In the genomic region with DNA sequence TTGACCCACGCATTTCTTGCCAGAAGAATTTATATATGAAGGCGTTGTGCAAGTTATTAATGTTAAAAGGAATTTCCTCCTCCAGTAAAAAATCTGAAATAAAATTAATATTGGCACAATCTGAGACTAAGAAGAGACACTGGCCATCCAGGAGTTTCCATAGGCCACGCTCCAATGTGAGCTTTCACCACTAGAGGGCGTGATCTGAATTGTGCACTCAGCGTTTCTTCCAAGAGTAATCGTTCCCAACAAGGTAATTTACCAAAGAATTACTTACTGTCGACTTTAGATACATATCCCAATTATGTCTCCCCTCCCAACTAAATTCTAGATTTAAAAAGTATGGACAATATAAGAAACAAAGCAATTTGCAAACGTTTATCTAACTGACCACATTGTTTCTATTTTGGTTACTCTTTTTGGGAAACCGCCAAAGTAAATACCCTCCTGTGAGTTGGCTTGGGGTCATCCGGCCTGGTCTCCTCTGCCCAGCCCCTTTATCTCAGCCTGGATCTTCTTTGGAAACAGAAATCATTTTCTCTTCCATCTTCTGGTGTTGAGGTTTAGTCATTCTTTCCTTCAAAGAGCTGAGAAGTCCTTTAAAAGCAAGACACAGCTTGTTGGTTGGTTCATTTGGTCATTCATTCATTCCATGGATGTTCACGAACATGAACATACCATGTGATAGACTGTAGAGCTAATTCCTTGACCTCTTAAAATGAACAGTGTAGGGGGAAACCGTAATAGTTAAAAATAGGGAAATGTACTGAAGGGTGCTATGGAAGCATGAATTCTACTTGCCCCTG, we compare ENCODE assay signal across 1 cellular context.
TF ChIP-seq lines count a peak whose summit lies in the region.

No MANE protein-coding gene starts in this region.

TF ChIP-seq in K562, 482 proteins besides CTCF, POLR2A, EP300 and RAD21 (continued from another document and continues in another):
- no peak for TF ChIP-seq CXXC5 (CRISPR knock-in tag; IDR thresholded peaks at IDR 0.05)
- TF ChIP-seq, protein P1, sequence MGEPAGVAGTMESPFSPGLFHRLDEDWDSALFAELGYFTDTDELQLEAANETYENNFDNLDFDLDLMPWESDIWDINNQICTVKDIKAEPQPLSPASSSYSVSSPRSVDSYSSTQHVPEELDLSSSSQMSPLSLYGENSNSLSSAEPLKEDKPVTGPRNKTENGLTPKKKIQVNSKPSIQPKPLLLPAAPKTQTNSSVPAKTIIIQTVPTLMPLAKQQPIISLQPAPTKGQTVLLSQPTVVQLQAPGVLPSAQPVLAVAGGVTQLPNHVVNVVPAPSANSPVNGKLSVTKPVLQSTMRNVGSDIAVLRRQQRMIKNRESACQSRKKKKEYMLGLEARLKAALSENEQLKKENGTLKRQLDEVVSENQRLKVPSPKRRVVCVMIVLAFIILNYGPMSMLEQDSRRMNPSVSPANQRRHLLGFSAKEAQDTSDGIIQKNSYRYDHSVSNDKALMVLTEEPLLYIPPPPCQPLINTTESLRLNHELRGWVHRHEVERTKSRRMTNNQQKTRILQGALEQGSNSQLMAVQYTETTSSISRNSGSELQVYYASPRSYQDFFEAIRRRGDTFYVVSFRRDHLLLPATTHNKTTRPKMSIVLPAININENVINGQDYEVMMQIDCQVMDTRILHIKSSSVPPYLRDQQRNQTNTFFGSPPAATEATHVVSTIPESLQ (CRISPR knock-in tag; IDR thresholded peaks at IDR 0.05), result no peak
- no peak for TF ChIP-seq NR2C2 (CRISPR knock-in tag; IDR thresholded peaks at IDR 0.05)
- peak; percentile 53; the same call in 1 of the 2 replicates for TF ChIP-seq NR2C2 (tag; IDR thresholded peaks at IDR 0.05)
- TF ChIP-seq E2F3 (CRISPR knock-in tag; IDR thresholded peaks at IDR 0.05), result no peak
- TF ChIP-seq ZKSCAN3 (CRISPR knock-in tag; IDR thresholded peaks at IDR 0.05), result no peak
- TF ChIP-seq MAFK (IDR thresholded peaks at IDR 0.05; ENCODE audit: low read length), result peak; percentile 84
- peak; percentile 42; the same call in 1 of the 2 replicates for TF ChIP-seq CC2D1A (IDR thresholded peaks at IDR 0.05)
- TF ChIP-seq, protein P2, sequence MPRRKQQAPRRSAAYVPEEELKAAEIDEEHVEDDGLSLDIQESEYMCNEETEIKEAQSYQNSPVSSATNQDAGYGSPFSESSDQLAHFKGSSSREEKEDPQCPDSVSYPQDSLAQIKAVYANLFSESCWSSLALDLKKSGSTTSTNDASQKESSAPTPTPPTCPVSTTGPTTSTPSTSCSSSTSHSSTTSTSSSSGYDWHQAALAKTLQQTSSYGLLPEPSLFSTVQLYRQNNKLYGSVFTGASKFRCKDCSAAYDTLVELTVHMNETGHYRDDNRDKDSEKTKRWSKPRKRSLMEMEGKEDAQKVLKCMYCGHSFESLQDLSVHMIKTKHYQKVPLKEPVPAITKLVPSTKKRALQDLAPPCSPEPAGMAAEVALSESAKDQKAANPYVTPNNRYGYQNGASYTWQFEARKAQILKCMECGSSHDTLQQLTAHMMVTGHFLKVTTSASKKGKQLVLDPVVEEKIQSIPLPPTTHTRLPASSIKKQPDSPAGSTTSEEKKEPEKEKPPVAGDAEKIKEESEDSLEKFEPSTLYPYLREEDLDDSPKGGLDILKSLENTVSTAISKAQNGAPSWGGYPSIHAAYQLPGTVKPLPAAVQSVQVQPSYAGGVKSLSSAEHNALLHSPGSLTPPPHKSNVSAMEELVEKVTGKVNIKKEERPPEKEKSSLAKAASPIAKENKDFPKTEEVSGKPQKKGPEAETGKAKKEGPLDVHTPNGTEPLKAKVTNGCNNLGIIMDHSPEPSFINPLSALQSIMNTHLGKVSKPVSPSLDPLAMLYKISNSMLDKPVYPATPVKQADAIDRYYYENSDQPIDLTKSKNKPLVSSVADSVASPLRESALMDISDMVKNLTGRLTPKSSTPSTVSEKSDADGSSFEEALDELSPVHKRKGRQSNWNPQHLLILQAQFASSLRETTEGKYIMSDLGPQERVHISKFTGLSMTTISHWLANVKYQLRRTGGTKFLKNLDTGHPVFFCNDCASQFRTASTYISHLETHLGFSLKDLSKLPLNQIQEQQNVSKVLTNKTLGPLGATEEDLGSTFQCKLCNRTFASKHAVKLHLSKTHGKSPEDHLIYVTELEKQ (CRISPR knock-in tag; IDR thresholded peaks at IDR 0.05), result no peak
- TF ChIP-seq STAT5A (IDR thresholded peaks at IDR 0.05; ENCODE audit: borderline replicate concordance, low read length), result no peak
- peak; percentile 89 for TF ChIP-seq MAFG (tag; conservative IDR thresholded peaks at IDR 0.05)
- TF ChIP-seq, protein P3, sequence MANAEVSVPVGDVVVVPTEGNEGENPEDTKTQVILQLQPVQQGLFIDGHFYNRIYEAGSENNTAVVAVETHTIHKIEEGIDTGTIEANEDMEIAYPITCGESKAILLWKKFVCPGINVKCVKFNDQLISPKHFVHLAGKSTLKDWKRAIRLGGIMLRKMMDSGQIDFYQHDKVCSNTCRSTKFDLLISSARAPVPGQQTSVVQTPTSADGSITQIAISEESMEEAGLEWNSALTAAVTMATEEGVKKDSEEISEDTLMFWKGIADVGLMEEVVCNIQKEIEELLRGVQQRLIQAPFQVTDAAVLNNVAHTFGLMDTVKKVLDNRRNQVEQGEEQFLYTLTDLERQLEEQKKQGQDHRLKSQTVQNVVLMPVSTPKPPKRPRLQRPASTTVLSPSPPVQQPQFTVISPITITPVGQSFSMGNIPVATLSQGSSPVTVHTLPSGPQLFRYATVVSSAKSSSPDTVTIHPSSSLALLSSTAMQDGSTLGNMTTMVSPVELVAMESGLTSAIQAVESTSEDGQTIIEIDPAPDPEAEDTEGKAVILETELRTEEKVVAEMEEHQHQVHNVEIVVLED (CRISPR knock-in tag; IDR thresholded peaks at IDR 0.05), result no peak
- TF ChIP-seq, protein P4, sequence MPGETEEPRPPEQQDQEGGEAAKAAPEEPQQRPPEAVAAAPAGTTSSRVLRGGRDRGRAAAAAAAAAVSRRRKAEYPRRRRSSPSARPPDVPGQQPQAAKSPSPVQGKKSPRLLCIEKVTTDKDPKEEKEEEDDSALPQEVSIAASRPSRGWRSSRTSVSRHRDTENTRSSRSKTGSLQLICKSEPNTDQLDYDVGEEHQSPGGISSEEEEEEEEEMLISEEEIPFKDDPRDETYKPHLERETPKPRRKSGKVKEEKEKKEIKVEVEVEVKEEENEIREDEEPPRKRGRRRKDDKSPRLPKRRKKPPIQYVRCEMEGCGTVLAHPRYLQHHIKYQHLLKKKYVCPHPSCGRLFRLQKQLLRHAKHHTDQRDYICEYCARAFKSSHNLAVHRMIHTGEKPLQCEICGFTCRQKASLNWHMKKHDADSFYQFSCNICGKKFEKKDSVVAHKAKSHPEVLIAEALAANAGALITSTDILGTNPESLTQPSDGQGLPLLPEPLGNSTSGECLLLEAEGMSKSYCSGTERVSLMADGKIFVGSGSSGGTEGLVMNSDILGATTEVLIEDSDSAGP (CRISPR knock-in tag; IDR thresholded peaks at IDR 0.05), result no peak
- no peak for TF ChIP-seq ESRRA (IDR thresholded peaks at IDR 0.05; ENCODE audit: borderline replicate concordance, low read depth)
- no peak for TF ChIP-seq HMG20B (CRISPR knock-in tag; IDR thresholded peaks at IDR 0.05)
- TF ChIP-seq GATAD2A (IDR thresholded peaks at IDR 0.05), result no peak
- TF ChIP-seq LEF1 (IDR thresholded peaks at IDR 0.05), result peak; percentile 51; the same call in 1 of the 2 replicates
- peak; percentile 88 for TF ChIP-seq MEF2A (IDR thresholded peaks at IDR 0.05; ENCODE audit: control insufficient read depth, low read depth, low read length)
- 0 out of 4 replicates have a peak, but pooled peaks of 1 of the 2 experiments have one; percentile 31 for TF ChIP-seq FOXK2 (conservative IDR thresholded peaks at IDR 0.05 in 1 of 2, IDR thresholded peaks at IDR 0.05 in 1 of 2; ENCODE audit: low read depth in 2 of 2)
- TF ChIP-seq GATAD2B (IDR thresholded peaks at IDR 0.05; ENCODE audit: borderline replicate concordance), result no peak
- TF ChIP-seq TRIM28 (IDR thresholded peaks at IDR 0.05), result no peak
- no peak for TF ChIP-seq RFX7 (CRISPR knock-in tag; IDR thresholded peaks at IDR 0.05)
- TF ChIP-seq CBFA2T3 (IDR thresholded peaks at IDR 0.05), result peak; percentile 77
- TF ChIP-seq, protein P5, sequence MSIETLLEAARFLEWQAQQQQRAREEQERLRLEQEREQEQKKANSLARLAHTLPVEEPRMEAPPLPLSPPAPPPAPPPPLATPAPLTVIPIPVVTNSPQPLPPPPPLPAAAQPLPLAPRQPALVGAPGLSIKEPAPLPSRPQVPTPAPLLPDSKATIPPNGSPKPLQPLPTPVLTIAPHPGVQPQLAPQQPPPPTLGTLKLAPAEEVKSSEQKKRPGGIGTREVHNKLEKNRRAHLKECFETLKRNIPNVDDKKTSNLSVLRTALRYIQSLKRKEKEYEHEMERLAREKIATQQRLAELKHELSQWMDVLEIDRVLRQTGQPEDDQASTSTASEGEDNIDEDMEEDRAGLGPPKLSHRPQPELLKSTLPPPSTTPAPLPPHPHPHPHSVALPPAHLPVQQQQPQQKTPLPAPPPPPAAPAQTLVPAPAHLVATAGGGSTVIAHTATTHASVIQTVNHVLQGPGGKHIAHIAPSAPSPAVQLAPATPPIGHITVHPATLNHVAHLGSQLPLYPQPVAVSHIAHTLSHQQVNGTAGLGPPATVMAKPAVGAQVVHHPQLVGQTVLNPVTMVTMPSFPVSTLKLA (conservative IDR thresholded peaks at IDR 0.05), result peak; percentile 26 to 47; a peak in 1 of 4 replicates
- no peak for TF ChIP-seq JUND (IDR thresholded peaks at IDR 0.05; ENCODE audit: borderline replicate concordance, low read depth, low read length)
- no peak for TF ChIP-seq JUND (tag; IDR thresholded peaks at IDR 0.05; ENCODE audit: borderline replicate concordance, low read depth, low read length)
- TF ChIP-seq TFAM (CRISPR knock-in tag; conservative IDR thresholded peaks at IDR 0.05), result no peak
- 0 out of 4 replicates have a peak, but pooled peaks of 1 of the 2 experiments have one; percentile 10 for TF ChIP-seq MAZ (CRISPR knock-in tag; conservative IDR thresholded peaks at IDR 0.05 in 1 of 2, IDR thresholded peaks at IDR 0.05 in 1 of 2)
- TF ChIP-seq NCOA1 (IDR thresholded peaks at IDR 0.05; ENCODE audit: low read depth), result 0 out of 2 replicates have a peak, but pooled peaks have one; percentile 47
- TF ChIP-seq, protein P6, sequence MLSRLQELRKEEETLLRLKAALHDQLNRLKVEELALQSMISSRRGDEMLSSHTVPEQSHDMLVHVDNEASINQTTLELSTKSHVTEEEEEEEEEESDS (CRISPR knock-in tag; IDR thresholded peaks at IDR 0.05), result no peak
- TF ChIP-seq FOXJ2 (tag; IDR thresholded peaks at IDR 0.05), result peak; percentile 72
- TF ChIP-seq SMARCA4 (IDR thresholded peaks at IDR 0.05), result peak; percentile 84
- TF ChIP-seq, protein P7, sequence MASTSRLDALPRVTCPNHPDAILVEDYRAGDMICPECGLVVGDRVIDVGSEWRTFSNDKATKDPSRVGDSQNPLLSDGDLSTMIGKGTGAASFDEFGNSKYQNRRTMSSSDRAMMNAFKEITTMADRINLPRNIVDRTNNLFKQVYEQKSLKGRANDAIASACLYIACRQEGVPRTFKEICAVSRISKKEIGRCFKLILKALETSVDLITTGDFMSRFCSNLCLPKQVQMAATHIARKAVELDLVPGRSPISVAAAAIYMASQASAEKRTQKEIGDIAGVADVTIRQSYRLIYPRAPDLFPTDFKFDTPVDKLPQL (IDR thresholded peaks at IDR 0.05; ENCODE audit: extremely low read depth, insufficient read length), result no peak
- no peak for TF ChIP-seq SRSF1 (IDR thresholded peaks at IDR 0.05; ENCODE audit: low read depth, low read length)
- peak; percentile 94 for TF ChIP-seq ZNF316 (IDR thresholded peaks at IDR 0.05)
- no peak for TF ChIP-seq ATF1 (CRISPR knock-in tag; IDR thresholded peaks at IDR 0.05)
- TF ChIP-seq ATF1 (tag; IDR thresholded peaks at IDR 0.05), result no peak
- no peak for TF ChIP-seq KLF13 (tag; IDR thresholded peaks at IDR 0.05; ENCODE audit: borderline replicate concordance, low read depth)
- TF ChIP-seq, protein P8, sequence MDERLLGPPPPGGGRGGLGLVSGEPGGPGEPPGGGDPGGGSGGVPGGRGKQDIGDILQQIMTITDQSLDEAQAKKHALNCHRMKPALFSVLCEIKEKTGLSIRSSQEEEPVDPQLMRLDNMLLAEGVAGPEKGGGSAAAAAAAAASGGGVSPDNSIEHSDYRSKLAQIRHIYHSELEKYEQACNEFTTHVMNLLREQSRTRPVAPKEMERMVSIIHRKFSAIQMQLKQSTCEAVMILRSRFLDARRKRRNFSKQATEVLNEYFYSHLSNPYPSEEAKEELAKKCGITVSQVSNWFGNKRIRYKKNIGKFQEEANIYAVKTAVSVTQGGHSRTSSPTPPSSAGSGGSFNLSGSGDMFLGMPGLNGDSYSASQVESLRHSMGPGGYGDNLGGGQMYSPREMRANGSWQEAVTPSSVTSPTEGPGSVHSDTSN (CRISPR knock-in tag; IDR thresholded peaks at IDR 0.05; ENCODE audit: low read depth), result no peak
- TF ChIP-seq, protein P8 (tag; conservative IDR thresholded peaks at IDR 0.05; ENCODE audit: low read depth), result no peak
- TF ChIP-seq, protein P9, sequence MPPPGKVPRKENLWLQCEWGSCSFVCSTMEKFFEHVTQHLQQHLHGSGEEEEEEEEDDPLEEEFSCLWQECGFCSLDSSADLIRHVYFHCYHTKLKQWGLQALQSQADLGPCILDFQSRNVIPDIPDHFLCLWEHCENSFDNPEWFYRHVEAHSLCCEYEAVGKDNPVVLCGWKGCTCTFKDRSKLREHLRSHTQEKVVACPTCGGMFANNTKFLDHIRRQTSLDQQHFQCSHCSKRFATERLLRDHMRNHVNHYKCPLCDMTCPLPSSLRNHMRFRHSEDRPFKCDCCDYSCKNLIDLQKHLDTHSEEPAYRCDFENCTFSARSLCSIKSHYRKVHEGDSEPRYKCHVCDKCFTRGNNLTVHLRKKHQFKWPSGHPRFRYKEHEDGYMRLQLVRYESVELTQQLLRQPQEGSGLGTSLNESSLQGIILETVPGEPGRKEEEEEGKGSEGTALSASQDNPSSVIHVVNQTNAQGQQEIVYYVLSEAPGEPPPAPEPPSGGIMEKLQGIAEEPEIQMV (tag; conservative IDR thresholded peaks at IDR 0.05; ENCODE audit: low read depth), result no peak
- TF ChIP-seq PRMT5 (CRISPR knock-in tag; IDR thresholded peaks at IDR 0.05), result no peak
- TF ChIP-seq RB1 (IDR thresholded peaks at IDR 0.05; ENCODE audit: low read depth), result 0 out of 2 replicates have a peak, but pooled peaks have one; percentile 12
- TF ChIP-seq, protein P10, sequence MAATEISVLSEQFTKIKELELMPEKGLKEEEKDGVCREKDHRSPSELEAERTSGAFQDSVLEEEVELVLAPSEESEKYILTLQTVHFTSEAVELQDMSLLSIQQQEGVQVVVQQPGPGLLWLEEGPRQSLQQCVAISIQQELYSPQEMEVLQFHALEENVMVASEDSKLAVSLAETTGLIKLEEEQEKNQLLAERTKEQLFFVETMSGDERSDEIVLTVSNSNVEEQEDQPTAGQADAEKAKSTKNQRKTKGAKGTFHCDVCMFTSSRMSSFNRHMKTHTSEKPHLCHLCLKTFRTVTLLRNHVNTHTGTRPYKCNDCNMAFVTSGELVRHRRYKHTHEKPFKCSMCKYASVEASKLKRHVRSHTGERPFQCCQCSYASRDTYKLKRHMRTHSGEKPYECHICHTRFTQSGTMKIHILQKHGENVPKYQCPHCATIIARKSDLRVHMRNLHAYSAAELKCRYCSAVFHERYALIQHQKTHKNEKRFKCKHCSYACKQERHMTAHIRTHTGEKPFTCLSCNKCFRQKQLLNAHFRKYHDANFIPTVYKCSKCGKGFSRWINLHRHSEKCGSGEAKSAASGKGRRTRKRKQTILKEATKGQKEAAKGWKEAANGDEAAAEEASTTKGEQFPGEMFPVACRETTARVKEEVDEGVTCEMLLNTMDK (IDR thresholded peaks at IDR 0.05; ENCODE audit: borderline replicate concordance, insufficient read depth, low read depth, low read length, poor library complexity, severe bottlenecking), result peak; percentile 51
